Comparison of ENCODE assay signal across 8 cellular contexts in genomic region chr2:71331581-71332412, GRCh38. TPM values are rescaled to one million over a fixed set of nuclear protein-coding genes. Genes with fewer than 3 reads are reported as not detected.
DNase-seq lines count a peak whose midpoint lies in the region; ATAC-seq and TF ChIP-seq lines count a peak whose summit lies in the region.

Gene ZNF638 (plus strand): TSS chr2:71331782. CDS start chr2:71348955, 17,173 bp downstream.

- H3K4me1 Mint-ChIP-seq in activated B cell treated with CpG ODN at 0.5 μM for 24 hours = peaks cover 42% of the 10 kb centered on the region

- H3K27ac ChIP-seq in caudate nucleus (ENCODE audit: low read depth, low read length) = peak within 1 kb of the TSS; percentile 96

- CTCF ChIA-PET in activated B cell treated with CpG ODN at 0.5 μM for 24 hours (lab: Charles Lee) = interaction anchor here (0.5 to 2.0 kb wide), 14 partner anchors 24 to 1206 kb away, joined by 3 to 16 read pairs (median 3); no protein-coding TSS in a partner anchor

- DNase-seq in AG08396 (ENCODE audit: low spot score) (peak; percentile 99), NCI-H226 (peak; percentile 85), activated B cell treated with CpG ODN at 0.5 μM for 24 hours (peak; percentile 86), caudate nucleus (lab: John Stamatoyannopoulos, UW) (peak in 60 of 61 donors; percentile 13 to 93 (median 83)), iris pigment epithelial cell (ENCODE audit: low read depth) (peak; percentile 91)
- DNase-seq in stimulated activated CD4-positive, alpha-beta T cell treated with anti-CD3 and anti-CD28 coated beads, Interleukin-12 subunit alpha, Interleukin-12 subunit beta, amount 100 ng/mL, for 4 hours = peak; percentile 91

- ATAC-seq in GM18907 (IDR thresholded peaks at IDR 0.05; ENCODE audit: unreplicated experiment) (peak; percentile 97), HG03159 (IDR thresholded peaks at IDR 0.05; ENCODE audit: unreplicated experiment) (peak; percentile 97), activated B cell treated with CpG ODN at 0.5 μM for 24 hours (ENCODE audit: low read depth) (peak; percentile 99)

- no peak for TF ChIP-seq CTCF in activated B cell treated with CpG ODN at 0.5 μM for 24 hours (IDR thresholded peaks at IDR 0.05)

- peaks cover 18% of the 10 kb centered on the region for H3K36me3 Mint-ChIP-seq in activated B cell treated with CpG ODN at 0.5 μM for 24 hours (ENCODE audit: low read depth)

- POLR2A ChIA-PET in activated B cell treated with CpG ODN at 0.5 μM for 24 hours (lab: Charles Lee) = interaction anchor here (0.6 to 2.2 kb wide), 18 partner anchors 9 to 1705 kb away, joined by 3 to 27 read pairs (median 5); partner anchors contain the start of genes C2orf42, MCEE, MPHOSPH10 and NAGK

- H3K9me3 Mint-ChIP-seq in activated B cell treated with CpG ODN at 0.5 μM for 24 hours = no peaks in the 10 kb centered on the region

- peak within 1 kb of the TSS; percentile 100 for H3K4me3 Mint-ChIP-seq in activated B cell treated with CpG ODN at 0.5 μM for 24 hours

- no peaks in the 10 kb centered on the region for H3K27me3 Mint-ChIP-seq in activated B cell treated with CpG ODN at 0.5 μM for 24 hours

- intact Hi-C loops in activated B cell treated with CpG ODN at 0.5 μM for 24 hours (cut with micrococcal nuclease) = loop anchor here (1.0 to 5.0 kb wide), 9 partner anchors 15 to 1901 kb away; partner anchors contain the start of genes CCT7, EXOC6B, MCEE and MPHOSPH10

- peak within 1 kb of the TSS; percentile 100 for H3K27ac Mint-ChIP-seq in activated B cell treated with CpG ODN at 0.5 μM for 24 hours

RNA-seq across cellular contexts. Expression of gene ZNF638, which starts in this region (rescaled TPM):
- 125 and 152 TPM in 2 replicates for total RNA-seq in activated B cell treated with CpG ODN at 0.5 μM for 24 hours

Comparison
In these comparisons a context has a peak if more than half of its experiments do, and no peak if none do; other contexts are left out.
1. Peak in every context shown above with its lines: DNase-seq, ATAC-seq and H3K27ac ChIP-seq.